In the genomic region with DNA sequence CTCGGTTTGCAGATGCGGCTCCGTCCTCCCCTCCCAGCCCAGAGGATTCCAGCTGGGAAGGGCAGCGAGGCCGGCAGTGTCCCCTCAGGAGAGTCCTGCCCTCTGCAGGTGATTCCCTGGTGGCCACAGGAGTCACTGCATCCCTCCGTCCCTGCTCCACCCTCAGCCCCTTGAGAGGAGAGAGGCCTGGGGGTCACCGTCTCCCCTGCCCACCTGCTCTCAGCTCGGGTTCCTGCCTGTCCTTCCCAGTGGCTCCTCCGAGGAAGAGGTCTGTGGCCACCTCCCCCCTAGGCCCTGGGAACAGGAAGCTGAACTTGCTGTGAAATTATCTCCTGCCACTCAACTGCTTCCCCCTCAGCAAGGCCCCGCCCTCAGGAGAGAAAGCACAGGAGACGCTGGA, we compare ENCODE assay signal across 10 cellular contexts. TPM values are rescaled to one million over a fixed set of nuclear protein-coding genes. Genes with fewer than 3 reads are reported as not detected.
DNase-seq lines count a peak whose midpoint lies in the region; ATAC-seq and TF ChIP-seq lines count a peak whose summit lies in the region.
"Had no signal": no experiment of that assay in that cellular context is flagged by ENCODE, and none has a peak within 500 bp of the region (broad histone marks: within the 10 kb centered on the region; RNA-seq: fewer than 3 reads in every experiment).

No MANE protein-coding gene starts in this region.

- peak in 1 of 7 experiments; percentile 14 for DNase-seq in CD8-positive, alpha-beta T cell
- DNase-seq in HuH-7 (ENCODE audit: low spot score) (peak; percentile 74), memory B cell (ENCODE audit: low spot score in 2 of 2) (no peak), dorsolateral prefrontal cortex (no peak), NCI-H2196 treated with DMSO at 0.1 percent for 48 hours (lab: John Stamatoyannopoulos, UW; ENCODE audit: unreplicated experiment) (no peak), posterior vena cava (ENCODE audit: low spot score) (no peak)
- DNase-seq in naive thymus-derived CD4-positive, alpha-beta T cell, result no peak
- DNase-seq: cortex of kidney, T-helper 2 cell had no signal

- H3K27me3 Mint-ChIP-seq in CD8-positive, alpha-beta T cell (ENCODE audit: low read depth), result peaks cover 16% of the 10 kb centered on the region
- H3K27me3 Mint-ChIP-seq in memory B cell, result peaks cover 3% of the 10 kb centered on the region
- H3K27me3 Mint-ChIP-seq in naive thymus-derived CD4-positive, alpha-beta T cell, result peaks cover 0 to 30% (median 9%) of the 10 kb centered on the region in 5 donors

- no peak for TF ChIP-seq CTCF in CD8-positive, alpha-beta T cell (IDR thresholded peaks at IDR 0.05)
- TF ChIP-seq CTCF in VCaP (conservative IDR thresholded peaks at IDR 0.05) (peak; percentile 76), dorsolateral prefrontal cortex (IDR thresholded peaks at IDR 0.05 in 54 of 56, conservative IDR thresholded peaks at IDR 0.05 in 2 of 56; ENCODE audit: low read depth in 1 of 56, partially characterized antibody in 56 of 56) (peak in 5 of 56 donors; percentile 5 to 30 (median 18))

- H3K27me3 ChIP-seq in CD8-positive, alpha-beta T cell (ENCODE audit: insufficient read depth, low read length), result no peaks in the 10 kb centered on the region
- H3K27me3 ChIP-seq in dorsolateral prefrontal cortex, result peaks cover 0 to 7% (median 0%) of the 10 kb centered on the region in 45 donors
- no peaks in the 10 kb centered on the region for H3K27me3 ChIP-seq in naive thymus-derived CD4-positive, alpha-beta T cell (ENCODE audit: control insufficient read depth in 2 of 2, insufficient read depth in 2 of 2, low read length in 2 of 2)

- no peaks in the 10 kb centered on the region for H3K36me3 ChIP-seq in CD8-positive, alpha-beta T cell (ENCODE audit: insufficient read depth, low read length)
- no peaks in the 10 kb centered on the region for H3K36me3 ChIP-seq in naive thymus-derived CD4-positive, alpha-beta T cell (ENCODE audit: control insufficient read depth in 2 of 3, insufficient read depth in 3 of 3, low read length in 3 of 3)

- H3K4me1 ChIP-seq in CD8-positive, alpha-beta T cell (ENCODE audit: insufficient read depth, low read length), result no peaks in the 10 kb centered on the region
- no peaks in the 10 kb centered on the region for H3K4me1 ChIP-seq in naive thymus-derived CD4-positive, alpha-beta T cell (ENCODE audit: control insufficient read depth in 2 of 2, insufficient read depth in 2 of 2, low read length in 2 of 2)

- H3K27ac ChIP-seq in CD8-positive, alpha-beta T cell (ENCODE audit: low read depth, low read length), result no peak overlapping the region
- no peak overlapping the region for H3K27ac ChIP-seq in VCaP
- no peak overlapping the region for H3K27ac ChIP-seq in dorsolateral prefrontal cortex
- H3K27ac ChIP-seq in naive thymus-derived CD4-positive, alpha-beta T cell (ENCODE audit: low read depth, low read length), result no peak overlapping the region

- no peaks in the 10 kb centered on the region for H3K9me3 Mint-ChIP-seq in CD8-positive, alpha-beta T cell
- H3K9me3 Mint-ChIP-seq in memory B cell, result peaks cover 3% of the 10 kb centered on the region
- H3K9me3 Mint-ChIP-seq in naive thymus-derived CD4-positive, alpha-beta T cell, result peaks cover 0 to 6% (median 0%) of the 10 kb centered on the region in 11 donors

- POLR2A ChIA-PET in CD8-positive, alpha-beta T cell (lab: Charles Lee), result no interaction called here
- POLR2A ChIA-PET in naive thymus-derived CD4-positive, alpha-beta T cell (lab: Charles Lee), result no interaction called here

- ATAC-seq in CD8-positive, alpha-beta T cell, result peak; percentile 31
- peak; percentile 29 for ATAC-seq in memory B cell (ENCODE audit: low read depth)
- ATAC-seq in naive thymus-derived CD4-positive, alpha-beta T cell, result no peak

- H3K36me3 Mint-ChIP-seq in CD8-positive, alpha-beta T cell, result no peaks in the 10 kb centered on the region
- H3K36me3 Mint-ChIP-seq in memory B cell, result no peaks in the 10 kb centered on the region
- no peaks in the 10 kb centered on the region for H3K36me3 Mint-ChIP-seq in naive thymus-derived CD4-positive, alpha-beta T cell

- intact Hi-C loops in CD8-positive, alpha-beta T cell (cut with DNase I, micrococcal nuclease), result loop anchor here in 1 of 2 experiments (10.0 kb wide), 1 partner anchor 188 kb away; no protein-coding TSS in a partner anchor
- intact Hi-C loops in dorsolateral prefrontal cortex (cut with DNase I), result no loop called here
- intact Hi-C loops in naive thymus-derived CD4-positive, alpha-beta T cell (cut with micrococcal nuclease), result no loop called here
- intact Hi-C loops in posterior vena cava (cut with DNase I), result no loop called here

- CTCF ChIA-PET in CD8-positive, alpha-beta T cell (lab: Charles Lee), result no interaction called here
- CTCF ChIA-PET in naive thymus-derived CD4-positive, alpha-beta T cell (lab: Charles Lee), result no interaction called here

- no peak overlapping the region for H3K4me3 Mint-ChIP-seq in CD8-positive, alpha-beta T cell
- no peak overlapping the region for H3K4me3 Mint-ChIP-seq in memory B cell
- H3K4me3 Mint-ChIP-seq in naive thymus-derived CD4-positive, alpha-beta T cell, result no peak overlapping the region

- no peaks in the 10 kb centered on the region for H3K9me3 ChIP-seq in CD8-positive, alpha-beta T cell (ENCODE audit: low read length)
- no peaks in the 10 kb centered on the region for H3K9me3 ChIP-seq in naive thymus-derived CD4-positive, alpha-beta T cell (ENCODE audit: control insufficient read depth in 2 of 3, low read length in 3 of 3)

- no peak overlapping the region for H3K4me3 ChIP-seq in CD8-positive, alpha-beta T cell (ENCODE audit: low read depth, low read length)
- no peak overlapping the region for H3K4me3 ChIP-seq in dorsolateral prefrontal cortex
- H3K4me3 ChIP-seq in naive thymus-derived CD4-positive, alpha-beta T cell (ENCODE audit: low read length), result no peak overlapping the region

- no peak overlapping the region for H3K27ac Mint-ChIP-seq in CD8-positive, alpha-beta T cell
- no peak overlapping the region for H3K27ac Mint-ChIP-seq in memory B cell
- H3K27ac Mint-ChIP-seq in naive thymus-derived CD4-positive, alpha-beta T cell, result peak overlapping the region in 1 of 9 donors; percentile 17

- H3K4me1 Mint-ChIP-seq in CD8-positive, alpha-beta T cell (ENCODE audit: low read depth), result peaks cover 12% of the 10 kb centered on the region
- no peaks in the 10 kb centered on the region for H3K4me1 Mint-ChIP-seq in memory B cell
- peaks cover 0 to 11% (median 9%) of the 10 kb centered on the region in 7 donors for H3K4me1 Mint-ChIP-seq in naive thymus-derived CD4-positive, alpha-beta T cell

RNA-seq across cellular contexts. Expression of a gene that starts 12.9 kb away (rescaled TPM):
- total RNA-seq in CD8-positive, alpha-beta T cell, result not detected
- total RNA-seq in dorsolateral prefrontal cortex (100 to 1,000 TPM in 37 of 120 experiments, 10 to 100 TPM in 83; 22.8 to 134 (median 90.1) TPM), posterior vena cava (not detected)
- total RNA-seq in naive thymus-derived CD4-positive, alpha-beta T cell, result not detected
- not detected for polyA plus RNA-seq in naive thymus-derived CD4-positive, alpha-beta T cell

Comparison
In these comparisons a context has a peak if more than half of its experiments do, and no peak if none do; other contexts are left out.
1. RNA of a gene that starts 12.9 kb away (total RNA-seq): 22.8 to 134 TPM in dorsolateral prefrontal cortex; not detected in CD8-positive, alpha-beta T cell, not detected in posterior vena cava and not detected in naive thymus-derived CD4-positive, alpha-beta T cell; every median in the first group is over 10 times any median in the second.